In genomic region chr16:4931381-4931780, GRCh38 we compare ENCODE assay signal across 22 cellular contexts. TPM values are rescaled to one million over a fixed set of nuclear protein-coding genes. Genes with fewer than 3 reads are reported as not detected.
"Had no signal": no experiment of that assay in that cellular context is flagged by ENCODE, and none has a peak within 500 bp of the region (broad histone marks: within the 10 kb centered on the region; RNA-seq: fewer than 3 reads in every experiment).

No MANE protein-coding gene starts in this region.

- H3K36me3 ChIP-seq: esophagus muscularis mucosa, lower lobe of right lung, neutrophil, thyroid gland, uterus had no signal

- H3K27me3 ChIP-seq: thyroid gland had no signal

- DNase-seq: cerebellar nuclear complex; effector memory CD8-positive, alpha-beta T cell; foreskin fibroblast; immature natural killer cell; kidney; left cardiac atrium; left ventricle myocardium inferior; lower lobe of right lung; psoas muscle; stimulated activated CD4-positive, alpha-beta T cell treated with anti-CD3 and anti-CD28 coated beads, Interleukin-12 subunit alpha, Interleukin-12 subunit beta, amount 100 ng/mL, for 4 hours; stimulated activated CD4-positive, alpha-beta T cell treated with anti-CD3 and anti-CD28 coated beads, Interleukin-2, amount 100 ng/mL, for 48 hours; stimulated activated naive CD4-positive, alpha-beta T cell treated with Interleukin-2 at 50 U/mL for 16 hours; thyroid gland; uterus had no signal

- ATAC-seq: effector memory CD8-positive, alpha-beta T cell; left cardiac atrium; lower lobe of right lung; psoas muscle; sciatic nerve had no signal

- H3K4me3 Mint-ChIP-seq: dendritic cell treated with granulocyte-macrophage colony-stimulating factor and Interleukin-4, amounts not matched to agents 40 ng/mL and 50 ng/mL, for 4 days; effector memory CD8-positive, alpha-beta T cell; immature natural killer cell; memory B cell; mesothelial cell of epicardium; nephron had no signal

- H3K4me1 Mint-ChIP-seq: immature natural killer cell, nephron had no signal

- H3K27ac ChIP-seq: esophagus muscularis mucosa, left ventricle myocardium inferior, lower lobe of right lung, neutrophil, psoas muscle, thyroid gland, upper lobe of left lung, uterus had no signal

- H3K9me3 ChIP-seq: thyroid gland, uterus had no signal

- H3K27ac Mint-ChIP-seq: dendritic cell treated with granulocyte-macrophage colony-stimulating factor and Interleukin-4, amounts not matched to agents 40 ng/mL and 50 ng/mL, for 4 days; effector memory CD8-positive, alpha-beta T cell; immature natural killer cell; memory B cell; mesothelial cell of epicardium; nephron had no signal

- H3K4me3 ChIP-seq: esophagus muscularis mucosa, left ventricle myocardium inferior, lower lobe of right lung, psoas muscle, thyroid gland, upper lobe of left lung, uterus had no signal

RNA-seq across cellular contexts. Expression of gene SEC14L5, which starts 26.7 kb away (rescaled TPM):
- polyA plus RNA-seq: immature natural killer cell had no signal
